In the genomic region with DNA sequence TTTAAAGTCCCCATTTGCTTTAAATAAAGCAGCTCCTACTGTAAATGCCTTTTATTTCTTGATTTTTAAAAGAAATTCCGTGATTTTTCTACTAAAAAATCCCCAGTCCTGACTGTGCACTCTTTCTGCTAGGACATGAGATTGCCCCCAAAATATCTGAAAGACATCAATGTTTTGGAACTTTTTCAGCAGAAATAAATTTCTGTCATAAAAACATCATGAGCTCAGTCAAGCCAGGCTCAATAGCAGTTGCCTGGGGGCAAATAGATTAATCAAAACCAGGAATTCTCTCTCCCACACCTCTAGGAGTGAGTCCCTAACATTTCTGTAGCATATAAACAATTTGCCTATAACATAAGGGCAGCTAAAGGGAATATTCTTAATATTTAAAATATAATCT, we compare ENCODE assay signal across 18 cellular contexts.
DNase-seq lines count a peak whose midpoint lies in the region; ATAC-seq and TF ChIP-seq lines count a peak whose summit lies in the region.
"Had no signal": no experiment of that assay in that cellular context is flagged by ENCODE, and none has a peak within 500 bp of the region (broad histone marks: within the 10 kb centered on the region; RNA-seq: fewer than 3 reads in every experiment).

No MANE protein-coding gene starts in this region.

- DNase-seq in SK-N-SH (peak; percentile 16), renal cortical epithelial cell (ENCODE audit: low read depth) (peak; percentile 43), NCI-H2081 treated with DMSO at 0.1 percent for 48 hours (lab: John Stamatoyannopoulos, UW) (no peak), putamen (ENCODE audit: low spot score) (no peak)
- DNase-seq: CD4-positive, alpha-beta T cell; CD8-positive, alpha-beta memory T cell; DMS 273 treated with DMSO at 0.1 percent for 48 hours; DMS79 treated with DMSO at 0.1 percent for 48 hours; GDM1; GOT3 had no signal

- H3K9me3 ChIP-seq in SK-N-SH, result no peaks in the 10 kb centered on the region
- H3K9me3 ChIP-seq in OCI-LY1 (ENCODE audit: low read length), result no peaks in the 10 kb centered on the region
- H3K9me3 ChIP-seq: BLaER1 treated with 17β-estradiol and CSF1 and Interleukin-3, amounts not matched to agents 10 nM and 100 nM; HAP-1 had no signal

- peaks cover 21% of the 10 kb centered on the region for H3F3A ChIP-seq in SK-N-SH (replicated peaks; ENCODE audit: insufficient read depth)
- H3F3A ChIP-seq in OCI-LY1 (ENCODE audit: insufficient read depth, low read length), result no peaks in the 10 kb centered on the region

- H3K36me3 ChIP-seq in SK-N-SH (replicated peaks in 1 of 2; ENCODE audit: control insufficient read depth in 1 of 2, insufficient read depth in 2 of 2, low read length in 1 of 2) (no peaks in the 10 kb centered on the region), OCI-LY1 (ENCODE audit: insufficient read depth, low read length) (no peaks in the 10 kb centered on the region)
- H3K36me3 ChIP-seq: BLaER1 treated with 17β-estradiol and CSF1 and Interleukin-3, amounts not matched to agents 10 nM and 100 nM; HAP-1 had no signal

- CTCF ChIA-PET in SK-N-SH (lab: Yijun Ruan, JAX), result interaction anchor here (1.3 kb wide), 1 partner anchor 12 kb away, joined by 4 read pairs; no protein-coding TSS in a partner anchor

- H4K20me1 ChIP-seq in SK-N-SH (ENCODE audit: insufficient read depth) (no peaks in the 10 kb centered on the region), OCI-LY1 (ENCODE audit: insufficient read depth, low read length) (no peaks in the 10 kb centered on the region)
- H4K20me1 ChIP-seq: BLaER1 treated with 17β-estradiol and CSF1 and Interleukin-3, amounts not matched to agents 10 nM and 100 nM had no signal

- H3K4me1 ChIP-seq in SK-N-SH (ENCODE audit: control insufficient read depth in 1 of 2, insufficient read depth in 2 of 2, low read depth in 1 of 2, low read length in 1 of 2) (peaks cover 22 to 26% of the 10 kb centered on the region in 2 experiments; a peak in 3 of 4 replicates), OCI-LY1 (ENCODE audit: insufficient read depth, low read length, severe bottlenecking) (peaks cover 63% of the 10 kb centered on the region)
- H3K4me1 ChIP-seq: HAP-1 had no signal

- no peaks in the 10 kb centered on the region for H3K27me3 ChIP-seq in SK-N-SH (ENCODE audit: insufficient read depth)
- no peaks in the 10 kb centered on the region for H3K27me3 ChIP-seq in OCI-LY1 (ENCODE audit: insufficient read depth, low read length)
- H3K27me3 ChIP-seq: BLaER1 treated with 17β-estradiol and CSF1 and Interleukin-3, amounts not matched to agents 10 nM and 100 nM had no signal

- no peak overlapping the region for H3K9ac ChIP-seq in SK-N-SH
- H3K9ac ChIP-seq in OCI-LY1 (ENCODE audit: low read length), result no peak overlapping the region
- H3K9ac ChIP-seq: BLaER1 treated with 17β-estradiol and CSF1 and Interleukin-3, amounts not matched to agents 10 nM and 100 nM had no signal

- peak in 1 of 2 experiments; percentile 68; a peak in 2 of 4 replicates for TF ChIP-seq EP300 in SK-N-SH (IDR thresholded peaks at IDR 0.05; ENCODE audit: borderline replicate concordance in 1 of 2, low read depth in 1 of 2, low read length in 1 of 2)

- TF ChIP-seq CTCF in SK-N-SH (IDR thresholded peaks at IDR 0.05), result no peak
- no peak for TF ChIP-seq CTCF in OCI-LY1 (IDR thresholded peaks at IDR 0.05; ENCODE audit: low read length)

- no peak for ATAC-seq in SK-N-SH treated with all-trans-retinoic acid at 6 μM for 48 hours
- no peak for ATAC-seq in HG02938 (IDR thresholded peaks at IDR 0.05; ENCODE audit: unreplicated experiment)
- ATAC-seq in GM19328 (IDR thresholded peaks at IDR 0.05; ENCODE audit: unreplicated experiment), result no peak
- ATAC-seq: GM12878 had no signal

- H3K27ac ChIP-seq in SK-N-SH (ENCODE audit: low read depth in 2 of 2, low read length in 1 of 2) (peak overlapping the region in 1 of 2 experiments; percentile 53; a peak in 2 of 4 replicates), OCI-LY1 (ENCODE audit: low read depth, low read length, poor library complexity, severe bottlenecking) (no peak overlapping the region)
- H3K27ac ChIP-seq: 22Rv1; BLaER1 treated with 17β-estradiol and CSF1 and Interleukin-3, amounts not matched to agents 10 nM and 100 nM had no signal

- H3K9me2 ChIP-seq in SK-N-SH, result no peaks in the 10 kb centered on the region
- no peaks in the 10 kb centered on the region for H3K9me2 ChIP-seq in OCI-LY1 (ENCODE audit: low read depth, low read length)

- 81% methylated on average over 1 of the region's 1 CpG for WGBS in SK-N-SH (ENCODE audit: low lambda C conversion rate)

- H2AFZ ChIP-seq in SK-N-SH (ENCODE audit: low read depth) (no peak overlapping the region), OCI-LY1 (ENCODE audit: low read length) (peak overlapping the region; percentile 79; the same call in 1 of the 2 replicates)

- TF ChIP-seq RAD21 in SK-N-SH (IDR thresholded peaks at IDR 0.05; ENCODE audit: low read length), result no peak

- H3K79me2 ChIP-seq in SK-N-SH (ENCODE audit: insufficient read depth) (no peaks in the 10 kb centered on the region), OCI-LY1 (ENCODE audit: insufficient read depth, low read length) (no peaks in the 10 kb centered on the region)

- POLR2A ChIA-PET in SK-N-SH (lab: Yijun Ruan, JAX), result no interaction called here

- H3K4me2 ChIP-seq in SK-N-SH (no peak overlapping the region), OCI-LY1 (ENCODE audit: low read length) (no peak overlapping the region)
- H3K4me2 ChIP-seq: BLaER1 treated with 17β-estradiol and CSF1 and Interleukin-3, amounts not matched to agents 10 nM and 100 nM had no signal

- H3K4me3 ChIP-seq in SK-N-SH (ENCODE audit: low read depth in 2 of 2, low read length in 1 of 2) (no peak overlapping the region), OCI-LY1 (ENCODE audit: low read depth, low read length, poor library complexity, severe bottlenecking) (no peak overlapping the region)
- H3K4me3 ChIP-seq: BLaER1 treated with 17β-estradiol and CSF1 and Interleukin-3, amounts not matched to agents 10 nM and 100 nM; GM12878; HAP-1 had no signal

TF ChIP-seq in SK-N-SH, 30 proteins besides CTCF, POLR2A, EP300 and RAD21:
- peak; percentile 6 for TF ChIP-seq CHD2 (IDR thresholded peaks at IDR 0.05; ENCODE audit: low read length, partially characterized antibody)
- TF ChIP-seq NRF1 (IDR thresholded peaks at IDR 0.05; ENCODE audit: low read depth, low read length), result no peak

TF ChIP-seq in SK-N-SH treated with all-trans-retinoic acid at 6 μM for 48 hours, 23 proteins besides CTCF, POLR2A, EP300 and RAD21 (continues in another document):
- TF ChIP-seq RARB (CRISPR knock-in tag; IDR thresholded peaks at IDR 0.05) (no peak), SNAI2 (CRISPR knock-in tag; IDR thresholded peaks at IDR 0.05) (no peak), BACH2 (CRISPR knock-in tag; IDR thresholded peaks at IDR 0.05; ENCODE audit: borderline replicate concordance) (no peak), GLIS3 (CRISPR knock-in tag; IDR thresholded peaks at IDR 0.05) (no peak), CSDC2 (CRISPR knock-in tag; IDR thresholded peaks at IDR 0.05) (no peak), ESRRG (CRISPR knock-in tag; IDR thresholded peaks at IDR 0.05) (no peak), ZFP30 (CRISPR knock-in tag; IDR thresholded peaks at IDR 0.05) (no peak), OSR1 (CRISPR knock-in tag; IDR thresholded peaks at IDR 0.05) (no peak), ZC3H10 (CRISPR knock-in tag; IDR thresholded peaks at IDR 0.05) (no peak), ISL1 (CRISPR knock-in tag; IDR thresholded peaks at IDR 0.05) (no peak), ZNF70 (CRISPR knock-in tag; IDR thresholded peaks at IDR 0.05) (no peak), ZNF565 (CRISPR knock-in tag; conservative IDR thresholded peaks at IDR 0.05; ENCODE audit: low read depth) (no peak), ZFP3 (CRISPR knock-in tag; IDR thresholded peaks at IDR 0.05) (no peak), ZNF8 (CRISPR knock-in tag; IDR thresholded peaks at IDR 0.05) (no peak)
- TF ChIP-seq, protein P1, sequence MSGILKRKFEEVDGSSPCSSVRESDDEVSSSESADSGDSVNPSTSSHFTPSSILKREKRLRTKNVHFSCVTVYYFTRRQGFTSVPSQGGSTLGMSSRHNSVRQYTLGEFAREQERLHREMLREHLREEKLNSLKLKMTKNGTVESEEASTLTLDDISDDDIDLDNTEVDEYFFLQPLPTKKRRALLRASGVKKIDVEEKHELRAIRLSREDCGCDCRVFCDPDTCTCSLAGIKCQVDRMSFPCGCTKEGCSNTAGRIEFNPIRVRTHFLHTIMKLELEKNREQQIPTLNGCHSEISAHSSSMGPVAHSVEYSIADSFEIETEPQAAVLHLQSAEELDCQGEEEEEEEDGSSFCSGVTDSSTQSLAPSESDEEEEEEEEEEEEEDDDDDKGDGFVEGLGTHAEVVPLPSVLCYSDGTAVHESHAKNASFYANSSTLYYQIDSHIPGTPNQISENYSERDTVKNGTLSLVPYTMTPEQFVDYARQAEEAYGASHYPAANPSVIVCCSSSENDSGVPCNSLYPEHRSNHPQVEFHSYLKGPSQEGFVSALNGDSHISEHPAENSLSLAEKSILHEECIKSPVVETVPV (CRISPR knock-in tag; IDR thresholded peaks at IDR 0.05), result no peak
- TF ChIP-seq, protein P2, sequence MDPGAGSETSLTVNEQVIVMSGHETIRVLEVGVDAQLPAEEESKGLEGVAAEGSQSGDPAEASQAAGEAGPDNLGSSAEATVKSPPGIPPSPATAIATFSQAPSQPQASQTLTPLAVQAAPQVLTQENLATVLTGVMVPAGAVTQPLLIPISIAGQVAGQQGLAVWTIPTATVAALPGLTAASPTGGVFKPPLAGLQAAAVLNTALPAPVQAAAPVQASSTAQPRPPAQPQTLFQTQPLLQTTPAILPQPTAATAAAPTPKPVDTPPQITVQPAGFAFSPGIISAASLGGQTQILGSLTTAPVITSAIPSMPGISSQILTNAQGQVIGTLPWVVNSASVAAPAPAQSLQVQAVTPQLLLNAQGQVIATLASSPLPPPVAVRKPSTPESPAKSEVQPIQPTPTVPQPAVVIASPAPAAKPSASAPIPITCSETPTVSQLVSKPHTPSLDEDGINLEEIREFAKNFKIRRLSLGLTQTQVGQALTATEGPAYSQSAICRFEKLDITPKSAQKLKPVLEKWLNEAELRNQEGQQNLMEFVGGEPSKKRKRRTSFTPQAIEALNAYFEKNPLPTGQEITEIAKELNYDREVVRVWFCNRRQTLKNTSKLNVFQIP (CRISPR knock-in tag; IDR thresholded peaks at IDR 0.05; ENCODE audit: borderline replicate concordance, low read depth), result no peak

Comparison
In these comparisons a context has a peak if more than half of its experiments do, and no peak if none do; other contexts are left out.
1. DNase-seq: peak in SK-N-SH (single experiment) and renal cortical epithelial cell (single experiment); none in NCI-H2081 treated with DMSO at 0.1 percent for 48 hours (single experiment) and putamen (single experiment).